ENCODE assay signal across 9 cellular contexts in genomic region chr20:62928246-62928939, GRCh38. TPM values are rescaled to one million over a fixed set of nuclear protein-coding genes. Genes with fewer than 3 reads are reported as not detected.
A peak's percentile ranks its signal among the peaks of the same experiment; 100 is the strongest.
DNase-seq lines count a peak whose midpoint lies in the region; ATAC-seq and TF ChIP-seq lines count a peak whose summit lies in the region.
"Had no signal": no experiment of that assay in that cellular context is flagged by ENCODE, and none has a peak within 500 bp of the region (broad histone marks: within the 10 kb centered on the region; RNA-seq: fewer than 3 reads in every experiment).

No MANE protein-coding gene starts in this region.

- peak overlapping the region; percentile 91 for H3K27ac Mint-ChIP-seq in activated naive CD8-positive, alpha-beta T cell treated with anti-CD3 and anti-CD28 coated beads, Interleukin-2, amount 10 ng/mL, durations not matched to agents 7 days and 5 days
- H3K27ac Mint-ChIP-seq in stimulated activated memory B cell treated with anti-CD40 and anti-IgM and Interleukin-4, amounts not matched to agents 10 μg/mL and 1 μg/mL and 100 μg/mL, for 72 hours, result peak overlapping the region; percentile 95

- no peak for TF ChIP-seq CTCF in HFF-Myc (IDR thresholded peaks at IDR 0.05; ENCODE audit: low read depth, low read length, missing control alignments)
- no peak for TF ChIP-seq CTCF in GM13976 (IDR thresholded peaks at IDR 0.05; ENCODE audit: borderline replicate concordance, control extremely low read depth, extremely low read depth, insufficient read depth, missing control alignments)

- H3K27me3 Mint-ChIP-seq in activated naive CD8-positive, alpha-beta T cell treated with anti-CD3 and anti-CD28 coated beads, Interleukin-2, amount 10 ng/mL, durations not matched to agents 7 days and 5 days, result no peaks in the 10 kb centered on the region
- no peaks in the 10 kb centered on the region for H3K27me3 Mint-ChIP-seq in stimulated activated memory B cell treated with anti-CD40 and anti-IgM and Interleukin-4, amounts not matched to agents 10 μg/mL and 1 μg/mL and 100 μg/mL, for 72 hours

- in situ Hi-C loops in GM13976 (cut with MboI; ENCODE audit: low sequenced_read_pairs, unreplicated experiment), result no loop called here

- H3K4me1 Mint-ChIP-seq in activated naive CD8-positive, alpha-beta T cell treated with anti-CD3 and anti-CD28 coated beads, Interleukin-2, amount 10 ng/mL, durations not matched to agents 7 days and 5 days, result peaks cover 47% of the 10 kb centered on the region
- H3K4me1 Mint-ChIP-seq in stimulated activated memory B cell treated with anti-CD40 and anti-IgM and Interleukin-4, amounts not matched to agents 10 μg/mL and 1 μg/mL and 100 μg/mL, for 72 hours, result peaks cover 72% of the 10 kb centered on the region

- no peak for ATAC-seq in activated naive CD8-positive, alpha-beta T cell treated with anti-CD3 and anti-CD28 coated beads, Interleukin-2, amount 10 ng/mL, durations not matched to agents 7 days and 5 days (ENCODE audit: low read depth)
- no peak for ATAC-seq in stimulated activated memory B cell treated with anti-CD40 and anti-IgM and Interleukin-4, amounts not matched to agents 10 μg/mL and 1 μg/mL and 100 μg/mL, for 72 hours

- H3K4me3 Mint-ChIP-seq in activated naive CD8-positive, alpha-beta T cell treated with anti-CD3 and anti-CD28 coated beads, Interleukin-2, amount 10 ng/mL, durations not matched to agents 7 days and 5 days, result peak overlapping the region; percentile 93
- H3K4me3 Mint-ChIP-seq in stimulated activated memory B cell treated with anti-CD40 and anti-IgM and Interleukin-4, amounts not matched to agents 10 μg/mL and 1 μg/mL and 100 μg/mL, for 72 hours, result peak overlapping the region; percentile 92

- H3K9me3 Mint-ChIP-seq in activated naive CD8-positive, alpha-beta T cell treated with anti-CD3 and anti-CD28 coated beads, Interleukin-2, amount 10 ng/mL, durations not matched to agents 7 days and 5 days, result no peaks in the 10 kb centered on the region
- H3K9me3 Mint-ChIP-seq in stimulated activated memory B cell treated with anti-CD40 and anti-IgM and Interleukin-4, amounts not matched to agents 10 μg/mL and 1 μg/mL and 100 μg/mL, for 72 hours, result no peaks in the 10 kb centered on the region

- H3K9me3 ChIP-seq in iPS-18c (ENCODE audit: control insufficient read depth, insufficient read depth, low read length), result no peaks in the 10 kb centered on the region

- peak overlapping the region; percentile 37 for H3K4me3 ChIP-seq in HFF-Myc (replicated peaks; ENCODE audit: low read depth, low read length)
- peak overlapping the region; percentile 67 for H3K4me3 ChIP-seq in iPS-18c (ENCODE audit: insufficient read depth, low read depth, low read length)

- H3K36me3 Mint-ChIP-seq in activated naive CD8-positive, alpha-beta T cell treated with anti-CD3 and anti-CD28 coated beads, Interleukin-2, amount 10 ng/mL, durations not matched to agents 7 days and 5 days, result peaks cover 9% of the 10 kb centered on the region
- H3K36me3 Mint-ChIP-seq in stimulated activated memory B cell treated with anti-CD40 and anti-IgM and Interleukin-4, amounts not matched to agents 10 μg/mL and 1 μg/mL and 100 μg/mL, for 72 hours, result no peaks in the 10 kb centered on the region

- DNase-seq in HFF-Myc (ENCODE audit: extremely low read depth, low read depth) (no peak), NCI-H2081 (lab: John Stamatoyannopoulos, UW) (no peak), GM13976 (ENCODE audit: low spot score) (no peak), NCI-H2171 treated with DMSO at 0.1 percent for 48 hours (lab: John Stamatoyannopoulos, UW) (no peak)
- peak; percentile 37 for DNase-seq in activated naive CD8-positive, alpha-beta T cell treated with anti-CD3 and anti-CD28 coated beads, Interleukin-2, amount 10 ng/mL, durations not matched to agents 7 days and 5 days
- DNase-seq in stimulated activated CD4-positive, alpha-beta T cell treated with anti-CD3 and anti-CD28 coated beads, Interleukin-4, amount 100 ng/mL, for 1 hour, result no peak
- DNase-seq: retina had no signal

- POLR2A ChIA-PET in activated naive CD8-positive, alpha-beta T cell treated with anti-CD3 and anti-CD28 coated beads, Interleukin-2, amount 10 ng/mL, durations not matched to agents 7 days and 5 days (lab: Charles Lee), result interaction anchor here (1.6 to 5.0 kb wide), 4 partner anchors 9 to 29 kb away, joined by 4 to 55 read pairs (median 32); partner anchors contain the start of gene GID8

RNA-seq across cellular contexts. Expression of gene DIDO1, which starts 2.1 kb away (rescaled TPM):
- 100 to 1,000 TPM; 100 to 104 TPM for total RNA-seq in activated naive CD8-positive, alpha-beta T cell treated with anti-CD3 and anti-CD28 coated beads, Interleukin-2, amount 10 ng/mL, durations not matched to agents 7 days and 5 days

RNA-seq across cellular contexts. Expression of gene GID8, which starts 9.6 kb away (rescaled TPM):
- 10 to 100 TPM; 42.1 to 43.0 TPM for total RNA-seq in activated naive CD8-positive, alpha-beta T cell treated with anti-CD3 and anti-CD28 coated beads, Interleukin-2, amount 10 ng/mL, durations not matched to agents 7 days and 5 days

RNA-seq across cellular contexts. Expression of gene SLC17A9, which starts 24.1 kb away (rescaled TPM):
- total RNA-seq in activated naive CD8-positive, alpha-beta T cell treated with anti-CD3 and anti-CD28 coated beads, Interleukin-2, amount 10 ng/mL, durations not matched to agents 7 days and 5 days, result 10 to 100 TPM; 40.9 to 43.5 TPM
